ENCODE assay signal across 8 cellular contexts in the genomic region with DNA sequence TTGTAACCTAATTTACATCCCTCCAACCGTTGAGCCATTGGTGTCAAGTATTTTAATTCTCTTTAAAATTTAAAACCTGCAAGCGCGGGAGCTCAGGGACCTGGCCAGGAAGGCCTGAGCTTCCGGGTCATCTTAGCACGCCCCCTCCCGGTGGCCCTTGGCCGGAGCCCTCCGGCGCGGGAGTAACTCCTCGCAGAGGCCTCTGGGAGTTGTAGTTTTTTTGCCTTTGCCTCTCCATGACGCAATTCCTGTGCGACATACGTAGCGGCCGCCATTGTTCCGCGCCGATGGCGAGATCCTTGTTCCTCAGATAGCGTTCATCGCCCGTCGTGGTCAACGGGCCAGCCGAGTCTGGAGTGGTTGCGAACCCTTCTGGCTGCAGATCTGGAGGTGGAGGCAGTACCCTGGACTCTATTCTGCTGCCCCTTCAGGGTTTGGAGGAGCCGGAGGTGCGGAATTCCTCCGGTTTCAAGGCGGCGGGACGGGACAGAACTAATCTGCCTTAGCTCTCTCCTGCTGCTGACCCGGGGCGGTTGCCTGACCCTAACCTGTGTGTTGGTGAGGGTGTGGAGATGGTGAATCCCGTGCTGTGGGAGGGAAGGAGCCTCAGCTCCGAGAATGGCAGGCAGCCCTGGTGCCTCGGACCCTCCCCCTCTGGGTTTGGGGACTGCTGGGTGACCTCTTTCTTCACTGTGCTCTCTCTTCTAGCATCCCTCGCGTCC. TPM values are rescaled to one million over a fixed set of nuclear protein-coding genes. Genes with fewer than 3 reads are reported as not detected.
DNase-seq lines count a peak whose midpoint lies in the region; ATAC-seq lines count a peak whose summit lies in the region.

A gene (plus strand): TSS at position 258 of the 722 bp plus-strand sequence. CDS start 503 bp downstream, outside the sequence.

- H3K36me3 Mint-ChIP-seq in activated T-helper 2 cell treated with anti-CD3 and anti-CD28 coated beads, Interferon-gamma antibody, Interleukin-2, Interleukin-4, amounts not matched to agents 10 μg/mL and 5 μg/mL and 100 μg/mL, durations not matched to agents 14 hours and 24 hours and 36 hours (ENCODE audit: low read depth): peaks cover 58% of the 10 kb centered on the region
- H3K36me3 Mint-ChIP-seq in natural killer cell treated with Interleukin-12 subunit alpha and Interleukin-12 subunit beta and Interleukin-15 and Interleukin-18, amount 100 ng/mL, for 72 hours: peaks cover 74% of the 10 kb centered on the region

- intact Hi-C loops in activated T-helper 2 cell treated with anti-CD3 and anti-CD28 coated beads, Interferon-gamma antibody, Interleukin-2, Interleukin-4, amounts not matched to agents 10 μg/mL and 5 μg/mL and 100 μg/mL, durations not matched to agents 14 hours and 24 hours and 36 hours (cut with micrococcal nuclease): loop anchor here (1.0 kb wide), 5 partner anchors 51 to 294 kb away; a partner anchor contains a TSS

- H3K4me3 Mint-ChIP-seq in activated T-helper 2 cell treated with anti-CD3 and anti-CD28 coated beads, Interferon-gamma antibody, Interleukin-2, Interleukin-4, amounts not matched to agents 10 μg/mL and 5 μg/mL and 100 μg/mL, durations not matched to agents 14 hours and 24 hours and 36 hours (ENCODE audit: low read depth): peak within 1 kb of the TSS; percentile 99
- peak within 1 kb of the TSS; percentile 96 for H3K4me3 Mint-ChIP-seq in natural killer cell treated with Interleukin-12 subunit alpha and Interleukin-12 subunit beta and Interleukin-15 and Interleukin-18, amount 100 ng/mL, for 72 hours

- H3K36me3 ChIP-seq in Karpas-422 (ENCODE audit: insufficient read depth, low read length): peaks cover 26% of the 10 kb centered on the region

- no peak within 1 kb of the TSS for H3K27ac ChIP-seq in Karpas-422 (ENCODE audit: low read length)

- H3K79me2 ChIP-seq in Karpas-422 (ENCODE audit: low read length): peaks cover 10% of the 10 kb centered on the region

- DNase-seq in EH (ENCODE audit: low read depth) (peak; percentile 88), Karpas-422 (peak; percentile 95), RPMI8226 (peak; percentile 94), fibroblast of peridontal ligament (ENCODE audit: extremely low read depth) (peak; percentile 93)
- DNase-seq in activated T-helper 2 cell treated with anti-CD3 and anti-CD28 coated beads, Interferon-gamma antibody, Interleukin-2, Interleukin-4, amounts not matched to agents 10 μg/mL and 5 μg/mL and 100 μg/mL, durations not matched to agents 14 hours and 24 hours and 36 hours (ENCODE audit: low spot score): peak; percentile 88
- peak; percentile 94 for DNase-seq in natural killer cell treated with Interleukin-12 subunit alpha and Interleukin-12 subunit beta and Interleukin-15 and Interleukin-18, amount 100 ng/mL, for 72 hours (ENCODE audit: low spot score)
- DNase-seq in stimulated activated naive CD8-positive, alpha-beta T cell treated with anti-CD3 and anti-CD28 coated beads, Interleukin-15, Interleukin-2, amounts not matched to agents 100 U/mL and 50 U/mL, for 24 hours: peak; percentile 95

- no peaks in the 10 kb centered on the region for H3K27me3 ChIP-seq in Karpas-422 (ENCODE audit: low read length)

- peak within 1 kb of the TSS; percentile 74 for H3K9ac ChIP-seq in Karpas-422 (ENCODE audit: low read length)

- peak; percentile 91 for ATAC-seq in GM21825 (IDR thresholded peaks at IDR 0.05; ENCODE audit: unreplicated experiment)
- peak; percentile 94 to 98 for ATAC-seq in natural killer cell treated with Interleukin-12 subunit alpha and Interleukin-12 subunit beta and Interleukin-15 and Interleukin-18, amount 100 ng/mL, for 72 hours
- ATAC-seq in stimulated activated naive CD8-positive, alpha-beta T cell treated with anti-CD3 and anti-CD28 coated beads, Interleukin-15, Interleukin-2, amounts not matched to agents 100 U/mL and 50 U/mL, for 24 hours: peak; percentile 99

- peak within 1 kb of the TSS; percentile 60 for H3K4me2 ChIP-seq in Karpas-422 (ENCODE audit: low read depth, low read length, poor library complexity, severe bottlenecking)

- no peaks in the 10 kb centered on the region for H4K20me1 ChIP-seq in Karpas-422 (ENCODE audit: insufficient read depth, low read depth, low read length)

- peak within 1 kb of the TSS; percentile 95 for H3K27ac Mint-ChIP-seq in activated T-helper 2 cell treated with anti-CD3 and anti-CD28 coated beads, Interferon-gamma antibody, Interleukin-2, Interleukin-4, amounts not matched to agents 10 μg/mL and 5 μg/mL and 100 μg/mL, durations not matched to agents 14 hours and 24 hours and 36 hours
- H3K27ac Mint-ChIP-seq in natural killer cell treated with Interleukin-12 subunit alpha and Interleukin-12 subunit beta and Interleukin-15 and Interleukin-18, amount 100 ng/mL, for 72 hours: peak within 1 kb of the TSS; percentile 85 to 94

- H3K4me1 ChIP-seq in Karpas-422 (ENCODE audit: low read length): peaks cover 3% of the 10 kb centered on the region; the same call in 1 of the 2 replicates

- peaks cover 34% of the 10 kb centered on the region for H3K9me3 ChIP-seq in Karpas-422 (ENCODE audit: low read length)

- H2AFZ ChIP-seq in Karpas-422 (ENCODE audit: low read length): 0 out of 2 replicates have a peak within 1 kb of the TSS, but pooled peaks have one; percentile 16

- peaks cover 71% of the 10 kb centered on the region for H3K9me3 Mint-ChIP-seq in activated T-helper 2 cell treated with anti-CD3 and anti-CD28 coated beads, Interferon-gamma antibody, Interleukin-2, Interleukin-4, amounts not matched to agents 10 μg/mL and 5 μg/mL and 100 μg/mL, durations not matched to agents 14 hours and 24 hours and 36 hours
- H3K9me3 Mint-ChIP-seq in natural killer cell treated with Interleukin-12 subunit alpha and Interleukin-12 subunit beta and Interleukin-15 and Interleukin-18, amount 100 ng/mL, for 72 hours: peaks cover 35% of the 10 kb centered on the region

- H3K4me1 Mint-ChIP-seq in activated T-helper 2 cell treated with anti-CD3 and anti-CD28 coated beads, Interferon-gamma antibody, Interleukin-2, Interleukin-4, amounts not matched to agents 10 μg/mL and 5 μg/mL and 100 μg/mL, durations not matched to agents 14 hours and 24 hours and 36 hours (ENCODE audit: low read depth): peaks cover 1% of the 10 kb centered on the region
- peaks cover 14 to 24% of the 10 kb centered on the region in 2 donors for H3K4me1 Mint-ChIP-seq in natural killer cell treated with Interleukin-12 subunit alpha and Interleukin-12 subunit beta and Interleukin-15 and Interleukin-18, amount 100 ng/mL, for 72 hours (ENCODE audit: low read depth in 2 of 2)

- H3K9me2 ChIP-seq in Karpas-422 (replicated peaks; ENCODE audit: insufficient read depth, low read length): no peaks in the 10 kb centered on the region

- no peaks in the 10 kb centered on the region for H3K27me3 Mint-ChIP-seq in activated T-helper 2 cell treated with anti-CD3 and anti-CD28 coated beads, Interferon-gamma antibody, Interleukin-2, Interleukin-4, amounts not matched to agents 10 μg/mL and 5 μg/mL and 100 μg/mL, durations not matched to agents 14 hours and 24 hours and 36 hours (ENCODE audit: low read depth)
- H3K27me3 Mint-ChIP-seq in natural killer cell treated with Interleukin-12 subunit alpha and Interleukin-12 subunit beta and Interleukin-15 and Interleukin-18, amount 100 ng/mL, for 72 hours: peaks cover 0 to 5% of the 10 kb centered on the region in 2 donors

- peak within 1 kb of the TSS; percentile 77 for H3K4me3 ChIP-seq in Karpas-422 (ENCODE audit: low read length)

RNA-seq across cellular contexts. Expression of the gene that starts here (rescaled TPM):
- 10.7 and 12.3 TPM in 2 replicates for total RNA-seq in Karpas-422 (2014; rRNA removed; shearing (Covaris generic); ENCODE audit: low replicate concordance)
- 12.7 and 17.2 TPM in 2 replicates for total RNA-seq in activated T-helper 2 cell treated with anti-CD3 and anti-CD28 coated beads, Interferon-gamma antibody, Interleukin-2, Interleukin-4, amounts not matched to agents 10 μg/mL and 5 μg/mL and 100 μg/mL, durations not matched to agents 14 hours and 24 hours and 36 hours
- 10 to 100 TPM; 18.9 to 23.5 TPM for total RNA-seq in natural killer cell treated with Interleukin-12 subunit alpha and Interleukin-12 subunit beta and Interleukin-15 and Interleukin-18, amount 100 ng/mL, for 72 hours
